In genomic region chr3:53046171-53047170, GRCh38 we compare ENCODE assay signal across 8 cellular contexts. TPM values are rescaled to one million over a fixed set of nuclear protein-coding genes. Genes with fewer than 3 reads are reported as not detected.
A peak's percentile ranks its signal among the peaks of the same experiment; 100 is the strongest.
DNase-seq lines count a peak whose midpoint lies in the region; ATAC-seq and TF ChIP-seq lines count a peak whose summit lies in the region.

No MANE protein-coding gene starts in this region.

- CTCF ChIA-PET in OCI-LY7 (lab: Charles Lee; ENCODE audit: unreplicated experiment): interaction anchor here (0.6 to 1.0 kb wide), 2 partner anchors 29 to 263 kb away, joined by 4 to 5 read pairs; no protein-coding TSS in a partner anchor

- H3K9me3 ChIP-seq in OCI-LY7 (ENCODE audit: low read length) (no peaks in the 10 kb centered on the region), neuron (ENCODE audit: low read length) (no peaks in the 10 kb centered on the region), suprapubic skin (no peaks in the 10 kb centered on the region)

- peak overlapping the region; percentile 91 for H3K27ac Mint-ChIP-seq in activated T-helper 1 cell treated with anti-CD3 and anti-CD28 coated beads, Interleukin-12 subunit alpha, Interleukin-12 subunit beta, Interleukin-2, Interleukin-4 antibody, amounts not matched to agents 30 ng/mL and 10 ng/mL and 1 ng/mL, durations not matched to agents 14 hours and 24 hours and 36 hours

- peak overlapping the region; percentile 88 for H3K4me3 Mint-ChIP-seq in activated T-helper 1 cell treated with anti-CD3 and anti-CD28 coated beads, Interleukin-12 subunit alpha, Interleukin-12 subunit beta, Interleukin-2, Interleukin-4 antibody, amounts not matched to agents 30 ng/mL and 10 ng/mL and 1 ng/mL, durations not matched to agents 14 hours and 24 hours and 36 hours

- peak overlapping the region; percentile 84 for H3K4me3 ChIP-seq in OCI-LY7 (ENCODE audit: low read depth, low read length, poor library complexity, severe bottlenecking)
- peak overlapping the region; percentile 87 for H3K4me3 ChIP-seq in neuron (ENCODE audit: low read length)
- peak overlapping the region; percentile 98 for H3K4me3 ChIP-seq in suprapubic skin

- DNase-seq in DMS153 treated with DMSO at 0.1 percent for 48 hours (lab: John Stamatoyannopoulos, UW; ENCODE audit: unreplicated experiment) (peak; percentile 6), DMS153 (lab: John Stamatoyannopoulos, UW) (no peak), OCI-LY7 (ENCODE audit: low spot score) (peak; percentile 82), foreskin keratinocyte (no peak), suprapubic skin (ENCODE audit: low spot score in 2 of 2) (peak in 1 of 2 donors; percentile 82)
- peak; percentile 51 for DNase-seq in activated T-helper 1 cell treated with anti-CD3 and anti-CD28 coated beads, Interleukin-12 subunit alpha, Interleukin-12 subunit beta, Interleukin-2, Interleukin-4 antibody, amounts not matched to agents 30 ng/mL and 10 ng/mL and 1 ng/mL, durations not matched to agents 14 hours and 24 hours and 36 hours (ENCODE audit: low spot score)

- peaks cover 22% of the 10 kb centered on the region for H3K27me3 Mint-ChIP-seq in activated T-helper 1 cell treated with anti-CD3 and anti-CD28 coated beads, Interleukin-12 subunit alpha, Interleukin-12 subunit beta, Interleukin-2, Interleukin-4 antibody, amounts not matched to agents 30 ng/mL and 10 ng/mL and 1 ng/mL, durations not matched to agents 14 hours and 24 hours and 36 hours (ENCODE audit: insufficient read depth)

- H3K4me1 Mint-ChIP-seq in activated T-helper 1 cell treated with anti-CD3 and anti-CD28 coated beads, Interleukin-12 subunit alpha, Interleukin-12 subunit beta, Interleukin-2, Interleukin-4 antibody, amounts not matched to agents 30 ng/mL and 10 ng/mL and 1 ng/mL, durations not matched to agents 14 hours and 24 hours and 36 hours (ENCODE audit: low read depth): peaks cover 38% of the 10 kb centered on the region

- no peaks in the 10 kb centered on the region; the same call in 1 of the 2 replicates for H3K79me2 ChIP-seq in OCI-LY7 (ENCODE audit: insufficient read depth, low read depth, low read length)

- H3K4me2 ChIP-seq in OCI-LY7 (ENCODE audit: low read length): peak overlapping the region; percentile 74

- 4% methylated on average over 30 of the region's 113 CpGs for WGBS in suprapubic skin

- H3K27ac ChIP-seq in OCI-LY7 (ENCODE audit: low read depth, low read length, poor library complexity, severe bottlenecking) (no peak overlapping the region), foreskin keratinocyte (no peak overlapping the region), suprapubic skin (peak overlapping the region; percentile 96)

- no peak for TF ChIP-seq EP300 in suprapubic skin (IDR thresholded peaks at IDR 0.05)

- peak; percentile 76 for TF ChIP-seq CTCF in OCI-LY7 (conservative IDR thresholded peaks at IDR 0.05; ENCODE audit: low read length)
- TF ChIP-seq CTCF in foreskin keratinocyte (conservative IDR thresholded peaks at IDR 0.05): peak; percentile 49
- TF ChIP-seq CTCF in suprapubic skin (IDR thresholded peaks at IDR 0.05): peak; percentile 14 to 47

- ATAC-seq in HG02970 (IDR thresholded peaks at IDR 0.05; ENCODE audit: low FRiP score, unreplicated experiment) (peak; percentile 27), foreskin keratinocyte (peak; percentile 47)

- BruUV-seq in OCI-LY7 (replicated peaks; lab: Mats Ljungman, UMichigan): no TSS peak

- no peaks in the 10 kb centered on the region for H3K9me3 Mint-ChIP-seq in activated T-helper 1 cell treated with anti-CD3 and anti-CD28 coated beads, Interleukin-12 subunit alpha, Interleukin-12 subunit beta, Interleukin-2, Interleukin-4 antibody, amounts not matched to agents 30 ng/mL and 10 ng/mL and 1 ng/mL, durations not matched to agents 14 hours and 24 hours and 36 hours

- H3K36me3 Mint-ChIP-seq in activated T-helper 1 cell treated with anti-CD3 and anti-CD28 coated beads, Interleukin-12 subunit alpha, Interleukin-12 subunit beta, Interleukin-2, Interleukin-4 antibody, amounts not matched to agents 30 ng/mL and 10 ng/mL and 1 ng/mL, durations not matched to agents 14 hours and 24 hours and 36 hours (ENCODE audit: low read depth): peaks cover 8% of the 10 kb centered on the region

- peaks cover 7% of the 10 kb centered on the region; the same call in 1 of the 2 replicates for H4K20me1 ChIP-seq in OCI-LY7 (ENCODE audit: insufficient read depth, low read length)

- no peak for TF ChIP-seq POLR2A in suprapubic skin (IDR thresholded peaks at IDR 0.05)

- peaks cover 25% of the 10 kb centered on the region for H3K27me3 ChIP-seq in foreskin keratinocyte
- no peaks in the 10 kb centered on the region for H3K27me3 ChIP-seq in neuron (ENCODE audit: insufficient read depth, low read length)
- H3K27me3 ChIP-seq in suprapubic skin: no peaks in the 10 kb centered on the region

- peaks cover 22% of the 10 kb centered on the region for H3K4me1 ChIP-seq in OCI-LY7 (ENCODE audit: insufficient read depth, low read length, poor library complexity, severe bottlenecking)
- H3K4me1 ChIP-seq in foreskin keratinocyte: no peaks in the 10 kb centered on the region
- peaks cover 13% of the 10 kb centered on the region for H3K4me1 ChIP-seq in neuron (ENCODE audit: insufficient read depth, low read length)
- peaks cover 22% of the 10 kb centered on the region for H3K4me1 ChIP-seq in suprapubic skin

- H3K36me3 ChIP-seq in OCI-LY7 (ENCODE audit: insufficient read depth, low read length) (no peaks in the 10 kb centered on the region), neuron (ENCODE audit: insufficient read depth, low read length) (no peaks in the 10 kb centered on the region), suprapubic skin (no peaks in the 10 kb centered on the region)

- H3K9me2 ChIP-seq in OCI-LY7 (ENCODE audit: insufficient read depth, low read length): no peaks in the 10 kb centered on the region

- intact Hi-C loops in OCI-LY7 (cut with micrococcal nuclease; ENCODE audit: unreplicated experiment): loop anchor here (5.0 to 10.0 kb wide), 2 partner anchors 112 to 359 kb away; partner anchors contain the start of genes GNL3 and PBRM1
- intact Hi-C loops in activated T-helper 1 cell treated with anti-CD3 and anti-CD28 coated beads, Interleukin-12 subunit alpha, Interleukin-12 subunit beta, Interleukin-2, Interleukin-4 antibody, amounts not matched to agents 30 ng/mL and 10 ng/mL and 1 ng/mL, durations not matched to agents 14 hours and 24 hours and 36 hours (cut with micrococcal nuclease): loop anchor here (1.0 to 10.0 kb wide), 5 partner anchors 27 to 510 kb away; partner anchors contain the start of genes STIMATE, TKT and UQCC5

- H2AFZ ChIP-seq in OCI-LY7 (ENCODE audit: low read length) (peak overlapping the region; percentile 89), neuron (ENCODE audit: low read depth, low read length) (peak overlapping the region; percentile 96)

- POLR2A ChIA-PET in OCI-LY7 (lab: Charles Lee): interaction anchor here (0.6 kb wide), 2 partner anchors 41 to 153 kb away, joined by 3 to 8 read pairs; no protein-coding TSS in a partner anchor

RNA-seq across cellular contexts. Expression of gene SFMBT1, which starts 0.6 kb away (rescaled TPM):
- total RNA-seq in OCI-LY7 (2014; rRNA removed; shearing (Covaris generic)): 8.0 and 18.1 TPM in 2 replicates
- total RNA-seq in OCI-LY7 (2022) (12.9 and 15.5 TPM in 2 replicates), foreskin keratinocyte (8.1 and 8.2 TPM in 2 replicates), suprapubic skin (10 to 100 TPM in 3 of 4 donors, 1 to 10 TPM in 1; 9.7 to 25.5 (median 13.1) TPM)
- total RNA-seq in activated T-helper 1 cell treated with anti-CD3 and anti-CD28 coated beads, Interleukin-12 subunit alpha, Interleukin-12 subunit beta, Interleukin-2, Interleukin-4 antibody, amounts not matched to agents 30 ng/mL and 10 ng/mL and 1 ng/mL, durations not matched to agents 14 hours and 24 hours and 36 hours: 28.4 and 31.0 TPM in 2 replicates
- polyA plus RNA-seq in foreskin keratinocyte: 1.6 and 2.1 TPM in 2 replicates

Comparison
In these comparisons a context has a peak if more than half of its experiments do, and no peak if none do; other contexts are left out.
1. DNase-seq: peak in DMS153 treated with DMSO at 0.1 percent for 48 hours (single experiment), OCI-LY7 (single experiment) and activated T-helper 1 cell treated with anti-CD3 and anti-CD28 coated beads, Interleukin-12 subunit alpha, Interleukin-12 subunit beta, Interleukin-2, Interleukin-4 antibody, amounts not matched to agents 30 ng/mL and 10 ng/mL and 1 ng/mL, durations not matched to agents 14 hours and 24 hours and 36 hours (single experiment); none in DMS153 (single experiment) and foreskin keratinocyte (0 of 2).
2. Peak in every context shown above with its lines, with median percentiles within 50 percentile points of each other: H3K4me3 ChIP-seq and CTCF ChIP-seq.